ENCODE assay signal across 19 cellular contexts in genomic region chr6:513058-513457, GRCh38.
"Had no signal": no experiment of that assay in that cellular context is flagged by ENCODE, and none has a peak within 500 bp of the region (broad histone marks: within the 10 kb centered on the region; RNA-seq: fewer than 3 reads in every experiment).

No MANE protein-coding gene starts in this region.

- H3K4me3 Mint-ChIP-seq: memory B cell; natural killer cell treated with Interleukin-12 subunit alpha and Interleukin-12 subunit beta and Interleukin-15 and Interleukin-18, amount 100 ng/mL, for 72 hours; WTC11 had no signal

- ATAC-seq: left colon; natural killer cell treated with Interleukin-12 subunit alpha and Interleukin-12 subunit beta and Interleukin-15 and Interleukin-18, amount 100 ng/mL, for 72 hours; pancreas; psoas muscle; WTC11 had no signal

- H3K9me3 Mint-ChIP-seq: natural killer cell treated with Interleukin-12 subunit alpha and Interleukin-12 subunit beta and Interleukin-15 and Interleukin-18, amount 100 ng/mL, for 72 hours had no signal

- H3K27ac Mint-ChIP-seq: memory B cell, WTC11 had no signal

- FAIRE-seq: astrocyte, keratinocyte, pancreas had no signal

- DNase-seq: activated CD8-positive, alpha-beta memory T cell treated with anti-CD3 and anti-CD28 coated beads for 24 hours; activated CD8-positive, alpha-beta memory T cell treated with anti-CD3 and anti-CD28 coated beads, Interleukin-2, amount 50 U/mL, for 4 hours; central memory CD4-positive, alpha-beta T cell; dermis blood vessel endothelial cell; effector CD8-positive, alpha-beta T cell; erythroblast; foreskin fibroblast; left colon; pancreas; psoas muscle; spleen; stimulated activated CD4-positive, alpha-beta T cell treated with anti-CD3 and anti-CD28 coated beads, Interleukin-4, amount 100 ng/mL, for 1 hour; stimulated activated naive CD4-positive, alpha-beta T cell treated with Interleukin-2 at 50 U/mL for 16 hours; T1000 had no signal

- H3K27me3 Mint-ChIP-seq: memory B cell; natural killer cell treated with Interleukin-12 subunit alpha and Interleukin-12 subunit beta and Interleukin-15 and Interleukin-18, amount 100 ng/mL, for 72 hours had no signal
